Comparison of ENCODE assay signal across 8 cellular contexts in genomic region chr14:24296341-24297157, GRCh38. TPM values are rescaled to one million over a fixed set of nuclear protein-coding genes. Genes with fewer than 3 reads are reported as not detected.
DNase-seq lines count a peak whose midpoint lies in the region; ATAC-seq lines count a peak whose summit lies in the region.

No MANE protein-coding gene starts in this region.

- peaks cover 0 to 53% (median 10%) of the 10 kb centered on the region in 3 donors for H3K36me3 Mint-ChIP-seq in naive thymus-derived CD8-positive, alpha-beta T cell

- peaks cover 41% of the 10 kb centered on the region for H3K36me3 ChIP-seq in BLaER1

- peaks cover 27 to 49% (median 43%) of the 10 kb centered on the region in 4 donors for H3K4me1 Mint-ChIP-seq in naive thymus-derived CD8-positive, alpha-beta T cell
- peaks cover 59% of the 10 kb centered on the region for H3K4me1 Mint-ChIP-seq in stimulated activated naive CD8-positive, alpha-beta T cell treated with anti-CD3 and anti-CD28 coated beads, Interleukin-15, amount 100 ng/mL, for 72 hours

- H3K27me3 Mint-ChIP-seq in naive thymus-derived CD8-positive, alpha-beta T cell = no peaks in the 10 kb centered on the region
- no peaks in the 10 kb centered on the region for H3K27me3 Mint-ChIP-seq in stimulated activated naive CD8-positive, alpha-beta T cell treated with anti-CD3 and anti-CD28 coated beads, Interleukin-15, amount 100 ng/mL, for 72 hours

- H3K9me3 ChIP-seq in BLaER1 = no peaks in the 10 kb centered on the region

- peak overlapping the region in 4 of 10 donors; percentile 16 to 22 (median 21) for H3K4me3 Mint-ChIP-seq in naive thymus-derived CD8-positive, alpha-beta T cell
- H3K4me3 Mint-ChIP-seq in stimulated activated naive CD8-positive, alpha-beta T cell treated with anti-CD3 and anti-CD28 coated beads, Interleukin-15, amount 100 ng/mL, for 72 hours = peak overlapping the region; percentile 32 to 41

- peak; percentile 60 for ATAC-seq in GM19025 (IDR thresholded peaks at IDR 0.05; ENCODE audit: low read depth, unreplicated experiment)
- ATAC-seq in HG03520 (IDR thresholded peaks at IDR 0.05; ENCODE audit: unreplicated experiment) = peak; percentile 46
- ATAC-seq in naive thymus-derived CD8-positive, alpha-beta T cell = peak; percentile 62 to 74
- peak; percentile 91 for ATAC-seq in stimulated activated naive CD8-positive, alpha-beta T cell treated with anti-CD3 and anti-CD28 coated beads, Interleukin-15, amount 100 ng/mL, for 72 hours

- no peaks in the 10 kb centered on the region for H3K27me3 ChIP-seq in BLaER1

- H4K20me1 ChIP-seq in BLaER1 = peaks cover 15% of the 10 kb centered on the region

- H3K9me3 Mint-ChIP-seq in naive thymus-derived CD8-positive, alpha-beta T cell = no peaks in the 10 kb centered on the region
- no peaks in the 10 kb centered on the region for H3K9me3 Mint-ChIP-seq in stimulated activated naive CD8-positive, alpha-beta T cell treated with anti-CD3 and anti-CD28 coated beads, Interleukin-15, amount 100 ng/mL, for 72 hours

- DNase-seq in NOMO-1 treated with dmso at 0.1 percent for 144 hours (lab: John Stamatoyannopoulos, UW; ENCODE audit: unreplicated experiment) (peak; percentile 42), epithelial cell of prostate (ENCODE audit: low read depth, low spot score) (peak; percentile 81)
- DNase-seq in activated CD8-positive, alpha-beta memory T cell treated with anti-CD3 and anti-CD28 coated beads, Interleukin-2, amount 50 U/mL, for 48 hours = peak; percentile 77
- peak; percentile 50 to 83 (median 66) for DNase-seq in naive thymus-derived CD8-positive, alpha-beta T cell
- DNase-seq in stimulated activated naive CD8-positive, alpha-beta T cell treated with anti-CD3 and anti-CD28 coated beads, Interleukin-15, amount 100 ng/mL, for 72 hours = peak; percentile 73 to 86

- peak overlapping the region; percentile 78 to 90 (median 80) for H3K27ac Mint-ChIP-seq in naive thymus-derived CD8-positive, alpha-beta T cell
- H3K27ac Mint-ChIP-seq in stimulated activated naive CD8-positive, alpha-beta T cell treated with anti-CD3 and anti-CD28 coated beads, Interleukin-15, amount 100 ng/mL, for 72 hours = peak overlapping the region; percentile 81 to 97

- no peak overlapping the region for H3K4me3 ChIP-seq in BLaER1

- H3K4me1 ChIP-seq in BLaER1 = peaks cover 50% of the 10 kb centered on the region

- H3K9ac ChIP-seq in BLaER1 = peak overlapping the region; percentile 57

- POLR2A ChIA-PET in naive thymus-derived CD8-positive, alpha-beta T cell (lab: Charles Lee) = interaction anchor here (0.6 to 6.0 kb wide), 9 partner anchors 16 to 1424 kb away, joined by 3 to 63 read pairs (median 4); partner anchors contain the start of genes MDP1, RABGGTA, SDR39U1 and TINF2

- peak overlapping the region; percentile 5; the same call in 1 of the 2 replicates for H3K27ac ChIP-seq in BLaER1
- peak overlapping the region; percentile 98 for H3K27ac ChIP-seq in epithelial cell of prostate

- H3K4me2 ChIP-seq in BLaER1 = peak overlapping the region; percentile 62

RNA-seq across cellular contexts. Expression of gene DHRS1, which starts 3.0 kb away (rescaled TPM):
- 10 to 100 TPM; 27.5 to 34.2 TPM for total RNA-seq in naive thymus-derived CD8-positive, alpha-beta T cell
- 10 to 100 TPM; 19.6 to 22.4 (median 20.8) TPM for polyA plus RNA-seq in naive thymus-derived CD8-positive, alpha-beta T cell

RNA-seq across cellular contexts. Expression of gene NOP9, which starts 3.1 kb away (rescaled TPM):
- total RNA-seq in naive thymus-derived CD8-positive, alpha-beta T cell = 10 to 100 TPM; 21.8 to 25.8 TPM
- 1 to 10 TPM; 1.3 to 2.2 (median 1.6) TPM for polyA plus RNA-seq in naive thymus-derived CD8-positive, alpha-beta T cell

RNA-seq across cellular contexts. Expression of gene CIDEB, which starts 11.2 kb away (rescaled TPM):
- 10 to 100 TPM; 12.2 to 15.5 TPM for total RNA-seq in naive thymus-derived CD8-positive, alpha-beta T cell
- polyA plus RNA-seq in naive thymus-derived CD8-positive, alpha-beta T cell = 10 to 100 TPM in 2 of 3 donors, 1 to 10 TPM in 1; 8.6 to 16.1 (median 13.2) TPM

RNA-seq across cellular contexts. Expression of gene LTB4R2, which starts 13.4 kb away (rescaled TPM):
- 10 to 100 TPM; 12.5 to 13.0 TPM for total RNA-seq in naive thymus-derived CD8-positive, alpha-beta T cell
- polyA plus RNA-seq in naive thymus-derived CD8-positive, alpha-beta T cell = 1 to 10 TPM in 2 of 3 donors, under 1 TPM in 1; 0.93 to 3.5 (median 1.5) TPM

RNA-seq across cellular contexts. Expression of gene LTB4R, which starts 14.8 kb away (rescaled TPM):
- total RNA-seq in naive thymus-derived CD8-positive, alpha-beta T cell = 10 to 100 TPM in 1 of 2 experiments, 1 to 10 TPM in 1; 9.6 to 10.1 TPM
- polyA plus RNA-seq in naive thymus-derived CD8-positive, alpha-beta T cell = 1 to 10 TPM; 3.4 to 5.9 (median 4.5) TPM
